Comparison of ENCODE assay signal across 8 cellular contexts in genomic region chr2:44170337-44170736, GRCh38. TPM values are rescaled to one million over a fixed set of nuclear protein-coding genes. Genes with fewer than 3 reads are reported as not detected.
DNase-seq lines count a peak whose midpoint lies in the region; ATAC-seq, FAIRE-seq and TF ChIP-seq lines count a peak whose summit lies in the region.

No MANE protein-coding gene starts in this region.

- no peaks in the 10 kb centered on the region for H3F3A ChIP-seq in neural cell (ENCODE audit: insufficient read depth, low read length, poor library complexity, severe bottlenecking)

- no peak overlapping the region for H3K14ac ChIP-seq in H1 (ENCODE audit: insufficient read length)

- no peak for TF ChIP-seq EP300 in H1 (IDR thresholded peaks at IDR 0.05; ENCODE audit: borderline replicate concordance in 1 of 2, low read depth in 2 of 2, low read length in 2 of 2)
- TF ChIP-seq EP300 in neural cell (conservative IDR thresholded peaks at IDR 0.05; ENCODE audit: poor library complexity, severe bottlenecking) = no peak

- POLR2A ChIA-PET in H1 (lab: Charles Lee; ENCODE audit: partially characterized antibody) = interaction anchor here (0.7 to 6.6 kb wide), 10 partner anchors 8 to 114 kb away, joined by 3 to 53 read pairs (median 4); no protein-coding TSS in a partner anchor

- H4K91ac ChIP-seq in H1 (replicated peaks; ENCODE audit: insufficient read length, low read length) = no peak overlapping the region

- no peak for TF ChIP-seq RAD21 in H1 (IDR thresholded peaks at IDR 0.05 in 1 of 2, conservative IDR thresholded peaks at IDR 0.05 in 1 of 2; ENCODE audit: low read depth in 2 of 2, low read length in 2 of 2)
- TF ChIP-seq RAD21 in neural cell (conservative IDR thresholded peaks at IDR 0.05) = no peak

- no peak for TF ChIP-seq CTCF in OCI-LY3 (IDR thresholded peaks at IDR 0.05; ENCODE audit: low read depth, low read length)
- no peak for TF ChIP-seq CTCF in H1 (IDR thresholded peaks at IDR 0.05; ENCODE audit: control extremely low read depth in 1 of 3, insufficient read depth in 1 of 3, low read depth in 1 of 3, low read length in 3 of 3)
- no peak for TF ChIP-seq CTCF in neural cell (IDR thresholded peaks at IDR 0.05; ENCODE audit: poor library complexity, severe bottlenecking)

- H2AK5ac ChIP-seq in H1 (ENCODE audit: low read depth, low read length) = no peak overlapping the region

- no peak overlapping the region for H3K4ac ChIP-seq in H1 (replicated peaks; ENCODE audit: insufficient read length, low read depth, low read length)

- no peak overlapping the region for H3K23ac ChIP-seq in H1 (ENCODE audit: insufficient read length)

- peak overlapping the region; percentile 29 for H4K5ac ChIP-seq in H1 (ENCODE audit: insufficient read length, low read depth, low read length)

- H3K9me2 ChIP-seq in neural cell (ENCODE audit: insufficient read depth, low read length) = no peaks in the 10 kb centered on the region

- H4K8ac ChIP-seq in H1 (ENCODE audit: extremely low read depth, insufficient read depth, low read length) = no peak overlapping the region

- peaks cover 44% of the 10 kb centered on the region for H4K20me1 ChIP-seq in OCI-LY3 (ENCODE audit: insufficient read depth, low read length)
- peaks cover 8 to 14% of the 10 kb centered on the region in 2 experiments for H4K20me1 ChIP-seq in H1 (replicated peaks in 1 of 2; ENCODE audit: control insufficient read depth in 1 of 2, insufficient read depth in 2 of 2, low read length in 2 of 2)
- no peaks in the 10 kb centered on the region for H4K20me1 ChIP-seq in neural cell (ENCODE audit: insufficient read depth)

- H2AFZ ChIP-seq in OCI-LY3 (ENCODE audit: low read depth, low read length) = no peak overlapping the region
- no peak overlapping the region for H2AFZ ChIP-seq in H1 (ENCODE audit: low read length)
- H2AFZ ChIP-seq in neural cell (ENCODE audit: low read depth, low read length) = no peak overlapping the region

- no peak overlapping the region for H3K18ac ChIP-seq in H1 (ENCODE audit: extremely low read depth, low read length)

- H3K4me2 ChIP-seq in OCI-LY3 (ENCODE audit: low read length) (peak overlapping the region; percentile 74), H1 (ENCODE audit: insufficient read depth in 1 of 2, low read depth in 2 of 2, low read length in 2 of 2) (peak overlapping the region; percentile 79 to 84), neural cell (ENCODE audit: low read length) (peak overlapping the region; percentile 78)

- no peaks in the 10 kb centered on the region for H3K9me3 ChIP-seq in OCI-LY3 (ENCODE audit: insufficient read depth, low read length)
- no peaks in the 10 kb centered on the region for H3K9me3 ChIP-seq in H1 (ENCODE audit: insufficient read depth in 2 of 2, low read depth in 1 of 2, low read length in 1 of 2)
- H3K9me3 ChIP-seq in neural cell (ENCODE audit: low read length) = no peaks in the 10 kb centered on the region

- H3K27ac ChIP-seq in OCI-LY3 (ENCODE audit: low read length) = no peak overlapping the region
- no peak overlapping the region for H3K27ac ChIP-seq in H1 (ENCODE audit: low read depth, low read length)
- H3K27ac ChIP-seq in neural cell (ENCODE audit: low read length) = peak overlapping the region; percentile 8

- no peaks in the 10 kb centered on the region for H3K79me1 ChIP-seq in H1 (ENCODE audit: low read depth, low read length)

- no peak overlapping the region for H2BK20ac ChIP-seq in H1 (ENCODE audit: low read length)

- no peak overlapping the region for H2BK120ac ChIP-seq in H1 (replicated peaks; ENCODE audit: low read depth, low read length)

- peaks cover 17% of the 10 kb centered on the region for H3K4me1 ChIP-seq in OCI-LY3 (ENCODE audit: low read length)
- H3K4me1 ChIP-seq in H1 (replicated peaks in 1 of 4; ENCODE audit: control insufficient read depth in 3 of 4, insufficient read depth in 4 of 4, low read length in 3 of 4) = peaks cover 0 to 5% (median 3%) of the 10 kb centered on the region in 4 experiments; a peak in 5 of 7 replicates

- peak overlapping the region; percentile 7 for H3K56ac ChIP-seq in H1 (replicated peaks; ENCODE audit: insufficient read length, low read depth, low read length)

- H3K79me2 ChIP-seq in OCI-LY3 (ENCODE audit: low read length) (peaks cover 65% of the 10 kb centered on the region), H1 (ENCODE audit: control insufficient read depth in 1 of 2, insufficient read depth in 2 of 2, low read length in 2 of 2) (peaks cover 52 to 66% of the 10 kb centered on the region in 2 experiments), neural cell (replicated peaks; ENCODE audit: insufficient read depth, low read length) (peaks cover 53% of the 10 kb centered on the region)

- FAIRE-seq in H1 (lab: Jason Lieb, UNC) = no peak

- peak in 2 of 3 experiments; percentile 8 to 33 for DNase-seq in NCI-H1417 (lab: John Stamatoyannopoulos, UW)
- DNase-seq in NCI-H1417 treated with DMSO at 0.1 percent for 48 hours (lab: John Stamatoyannopoulos, UW) = no peak
- no peak for DNase-seq in H1 (ENCODE audit: low read depth in 1 of 2, low spot score in 2 of 2)
- DNase-seq in cortex of kidney (lab: John Stamatoyannopoulos, UW) = no peak
- DNase-seq in hepatic stellate cell (ENCODE audit: low spot score) = no peak

- H2BK12ac ChIP-seq in H1 (ENCODE audit: low read depth, low read length) = no peak overlapping the region

- CTCF ChIA-PET in H1 (lab: Charles Lee; ENCODE audit: partially characterized antibody) = interaction anchor here (0.8 to 2.6 kb wide), 2 partner anchors 82 to 126 kb away, joined by 4 to 7 read pairs; no protein-coding TSS in a partner anchor

- H3K23me2 ChIP-seq in H1 (ENCODE audit: low read depth, low read length) = peaks cover 6% of the 10 kb centered on the region

- no peak for ATAC-seq in HG02884 (IDR thresholded peaks at IDR 0.05; ENCODE audit: unreplicated experiment)

- H3K4me3 ChIP-seq in OCI-LY3 (ENCODE audit: low read length) = peak overlapping the region; percentile 90
- peak overlapping the region; percentile 96 to 100 (median 98) for H3K4me3 ChIP-seq in H1 (ENCODE audit: extremely low read depth in 1 of 4, insufficient read depth in 2 of 4, low read depth in 3 of 4, low read length in 4 of 4)
- peak overlapping the region; percentile 67 for H3K4me3 ChIP-seq in neural cell (ENCODE audit: low read length)

- H2BK5ac ChIP-seq in H1 (ENCODE audit: low read depth, low read length) = no peak overlapping the region

- H3K9ac ChIP-seq in OCI-LY3 (ENCODE audit: low read length) (peak overlapping the region; percentile 80), H1 (replicated peaks in 1 of 4; ENCODE audit: extremely low read depth in 1 of 4, low read depth in 3 of 4, low read length in 3 of 4) (peak overlapping the region in 2 of 4 experiments; percentile 96 to 97; a peak in 3 of 7 replicates), neural cell (ENCODE audit: low read length) (peak overlapping the region; percentile 89)

- H3K36me3 ChIP-seq in OCI-LY3 (replicated peaks; ENCODE audit: low read depth, low read length) (peaks cover 3% of the 10 kb centered on the region), H1 (ENCODE audit: control insufficient read depth in 2 of 4, insufficient read depth in 4 of 4, low read length in 3 of 4) (peaks cover 0 to 3% (median 0%) of the 10 kb centered on the region in 4 experiments; a peak in 1 of 8 replicates), neural cell (ENCODE audit: insufficient read depth, low read length) (no peaks in the 10 kb centered on the region)

- H3K27me3 ChIP-seq in OCI-LY3 (ENCODE audit: low read depth, low read length) = no peaks in the 10 kb centered on the region
- H3K27me3 ChIP-seq in H1 (replicated peaks in 1 of 4; ENCODE audit: control insufficient read depth in 3 of 4, extremely low read depth in 1 of 4, insufficient read depth in 3 of 4, low read length in 3 of 4) = no peaks in the 10 kb centered on the region
- no peaks in the 10 kb centered on the region for H3K27me3 ChIP-seq in neural cell (ENCODE audit: insufficient read depth, low read depth, low read length)

- WGBS in H1 (ENCODE audit: extremely low coverage in 1 of 2, insufficient coverage in 1 of 2, insufficient read length in 1 of 2, insufficient replicate concordance in 2 of 2, low coverage in 1 of 2, low lambda C conversion rate in 2 of 2, missing lambda C conversion rate in 1 of 2), 2 experiments = 5% methylated on average over 3 of the region's 3 CpGs; no CpG with 5 or more reads in 1 of the 2 experiments

- H2BK15ac ChIP-seq in H1 (ENCODE audit: low read length) = no peak overlapping the region

- TF ChIP-seq POLR2A in H1 (IDR thresholded peaks at IDR 0.05; ENCODE audit: control extremely low read depth in 1 of 2, low read depth in 2 of 2, low read length in 2 of 2) = no peak

TF ChIP-seq in H1, 55 proteins besides CTCF, POLR2A, EP300 and RAD21:
- TF ChIP-seq RFX5 (IDR thresholded peaks at IDR 0.05; ENCODE audit: borderline replicate concordance, low read depth, low read length) = no peak
- no peak for TF ChIP-seq NRF1 (IDR thresholded peaks at IDR 0.05; ENCODE audit: low read depth, low read length)
- peak; percentile 60; the same call in 1 of the 2 replicates for TF ChIP-seq CEBPB (IDR thresholded peaks at IDR 0.05; ENCODE audit: low read depth, low read length)

TF ChIP-seq in neural cell, 6 proteins besides CTCF, POLR2A, EP300 and RAD21 (continues in another document):
- TF ChIP-seq POLR2AphosphoS5 (IDR thresholded peaks at IDR 0.05) (no peak), TAF1 (IDR thresholded peaks at IDR 0.05; ENCODE audit: low read depth) (no peak), MXI1 (conservative IDR thresholded peaks at IDR 0.05; ENCODE audit: poor library complexity, severe bottlenecking) (no peak), EZH2 (IDR thresholded peaks at IDR 0.05; ENCODE audit: borderline replicate concordance, insufficient read depth, low read length, poor library complexity, severe bottlenecking) (no peak), SMC3 (conservative IDR thresholded peaks at IDR 0.05; ENCODE audit: poor library complexity) (no peak)

RNA-seq across cellular contexts. Expression of gene PPM1B, which starts 1.7 kb away (rescaled TPM):
- 126 TPM in 2 replicates for total RNA-seq in H1 (2021; fragmentation: NEBNext Ultra II Directional; extraction: Animal tissue kit (Norgen Biotek cat#: 25700))
- polyA plus RNA-seq in H1 (2011; rRNA removed) (33.3 and 43.6 TPM in 2 replicates), neural cell (79.8 and 116 TPM in 2 replicates)
- polyA plus RNA-seq in H1 (2011; cell fraction: cytosol; rRNA removed) = 73.1 TPM
- polyA plus RNA-seq in H1 (2011; cell fraction: nucleus; rRNA removed) = 18.1 TPM
- polyA plus RNA-seq in H1 (2012, experiment 1 of 2) = 111 to 178 TPM (median 130 TPM) in 4 replicates
- 10.8 TPM for polyA plus RNA-seq in H1 (2012, experiment 2 of 2)
- 81.3 TPM for polyA plus RNA-seq in H1 (2013, experiment 1 of 2)
- 79.6 TPM for polyA plus RNA-seq in H1 (2013, experiment 2 of 2)
- 134 and 140 TPM in 2 replicates for polyA minus RNA-seq in H1 (2011; rRNA and poly(A)+ RNA removed)
- polyA minus RNA-seq in H1 (2011; cell fraction: cytosol; rRNA and poly(A)+ RNA removed) = 99.5 TPM
- 116 TPM for polyA minus RNA-seq in H1 (2011; cell fraction: nucleus; rRNA and poly(A)+ RNA removed)
- 102 and 109 TPM in 2 replicates for polyA minus RNA-seq in neural cell

Comparison
In these comparisons a context has a peak if more than half of its experiments do, and no peak if none do; other contexts are left out.
1. DNase-seq: peak in NCI-H1417 (2 of 3); none in NCI-H1417 treated with DMSO at 0.1 percent for 48 hours (single experiment), H1 (0 of 2), cortex of kidney (single experiment) and hepatic stellate cell (single experiment).
2. Peak in every context shown above with its lines, with median percentiles within 50 percentile points of each other: H3K4me2 ChIP-seq and H3K4me3 ChIP-seq.